ENCODE assay signal across 1 cellular context in genomic region chr13:106567421-106568224, GRCh38.
A peak's percentile ranks its signal among the peaks of the same experiment; 100 is the strongest.
TF ChIP-seq lines count a peak whose summit lies in the region.

Gene ARGLU1 (minus strand): TSS chr13:106568137. CDS start chr13:106567919, 218 bp downstream.

TF ChIP-seq in GM12878, 131 proteins besides CTCF, POLR2A, EP300 and RAD21 (continued from another document and continues in another):
- TF ChIP-seq ZNF592 (IDR thresholded peaks at IDR 0.05) (no peak), POLR2AphosphoS5 (IDR thresholded peaks at IDR 0.05; ENCODE audit: low read length) (peak; percentile 92), HDAC2 (IDR thresholded peaks at IDR 0.05) (no peak), IRF3 (IDR thresholded peaks at IDR 0.05) (no peak), MAX (IDR thresholded peaks at IDR 0.05; ENCODE audit: low read depth, low read length) (peak; percentile 51; the same call in 1 of the 2 replicates), PKNOX1 (IDR thresholded peaks at IDR 0.05) (no peak; the same call in 1 of the 2 replicates), ZBTB4 (CRISPR knock-in tag; IDR thresholded peaks at IDR 0.05) (no peak), BACH1 (IDR thresholded peaks at IDR 0.05; ENCODE audit: borderline replicate concordance) (0 out of 2 replicates have a peak, but pooled peaks have one; percentile 19), CEBPZ (IDR thresholded peaks at IDR 0.05; ENCODE audit: low read depth, low read length) (no peak), SMARCA5 (IDR thresholded peaks at IDR 0.05) (0 out of 2 replicates have a peak, but pooled peaks have one; percentile 46), CEBPB (IDR thresholded peaks at IDR 0.05; ENCODE audit: borderline replicate concordance in 1 of 2, low read depth in 2 of 2, low read length in 2 of 2) (no peak), LARP7 (IDR thresholded peaks at IDR 0.05) (peak; percentile 86), IRF5 (IDR thresholded peaks at IDR 0.05; ENCODE audit: borderline replicate concordance) (no peak), RUNX3 (IDR thresholded peaks at IDR 0.05; ENCODE audit: low read length) (peak; percentile 71), E2F4 (IDR thresholded peaks at IDR 0.05; ENCODE audit: low read depth, low read length) (no peak), ZNF622 (IDR thresholded peaks at IDR 0.05) (no peak), NKRF (conservative IDR thresholded peaks at IDR 0.05) (peak; percentile 47; the same call in 1 of the 2 replicates), WRNIP1 (IDR thresholded peaks at IDR 0.05; ENCODE audit: borderline replicate concordance, low read depth, low read length) (no peak), ESRRA (IDR thresholded peaks at IDR 0.05; ENCODE audit: low read length) (no peak), SP1 (IDR thresholded peaks at IDR 0.05; ENCODE audit: low read depth, low read length) (no peak), REST (IDR thresholded peaks at IDR 0.05; ENCODE audit: low read depth, low read length) (0 out of 2 replicates have a peak, but pooled peaks have one; percentile 19), TCF12 (IDR thresholded peaks at IDR 0.05; ENCODE audit: low read depth, low read length) (0 out of 2 replicates have a peak, but pooled peaks have one; percentile 25), MLLT1 (IDR thresholded peaks at IDR 0.05) (peak; percentile 51), ELK1 (IDR thresholded peaks at IDR 0.05; ENCODE audit: low read depth, low read length) (0 out of 2 replicates have a peak, but pooled peaks have one; percentile 26)
